Comparison of ENCODE assay signal across 14 cellular contexts in the genomic region with DNA sequence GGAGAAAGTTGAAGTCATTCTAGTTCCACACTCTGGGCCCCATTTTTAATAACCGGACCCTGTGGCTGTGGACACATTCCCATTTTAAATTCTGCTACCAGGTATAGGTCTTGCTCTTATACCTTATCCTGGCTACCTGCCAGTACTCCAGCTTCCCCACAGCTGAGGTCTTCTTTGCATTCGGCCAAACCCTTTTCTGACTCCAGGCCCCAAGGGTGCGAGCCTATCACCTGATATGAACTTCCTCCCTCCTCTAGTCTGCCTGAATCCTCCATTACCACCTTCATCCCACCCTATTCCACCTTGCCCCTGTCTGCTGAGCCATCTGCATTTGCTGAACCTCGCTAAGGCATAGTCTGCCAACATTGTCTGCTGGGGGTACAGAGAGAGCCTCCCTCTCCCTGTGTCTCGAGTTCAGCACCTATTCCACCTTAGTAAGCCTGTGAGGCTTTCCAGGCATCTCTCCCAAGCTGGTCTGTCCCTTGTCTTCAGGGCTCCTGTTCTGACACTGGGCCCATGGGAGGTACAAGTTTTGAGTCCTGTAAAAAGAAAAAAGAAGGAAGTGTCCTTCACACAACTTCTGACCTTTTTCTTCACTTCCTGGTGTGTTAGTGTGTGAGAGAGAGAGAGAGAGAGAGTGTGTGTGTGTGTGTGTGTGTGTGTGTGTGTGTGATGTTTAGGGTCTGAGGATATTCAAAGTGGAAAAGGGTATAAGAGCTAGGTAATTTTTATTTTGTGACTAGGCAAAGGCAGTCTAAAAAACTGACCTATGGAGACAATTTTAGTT. TPM values are rescaled to one million over a fixed set of nuclear protein-coding genes. Genes with fewer than 3 reads are reported as not detected.
DNase-seq lines count a peak whose midpoint lies in the region; ATAC-seq, FAIRE-seq and TF ChIP-seq lines count a peak whose summit lies in the region.
"Had no signal": no experiment of that assay in that cellular context is flagged by ENCODE, and none has a peak within 500 bp of the region (broad histone marks: within the 10 kb centered on the region; RNA-seq: fewer than 3 reads in every experiment).

No MANE protein-coding gene starts in this region.

- no peak for TF ChIP-seq CTCF in spleen (IDR thresholded peaks at IDR 0.05 in 8 of 11, conservative IDR thresholded peaks at IDR 0.05 in 3 of 11)

- H3K27me3 Mint-ChIP-seq in effector memory CD8-positive, alpha-beta T cell: no peaks in the 10 kb centered on the region

- H3K4me1 Mint-ChIP-seq in effector memory CD8-positive, alpha-beta T cell (ENCODE audit: low read depth in 2 of 2): peaks cover 15 to 26% of the 10 kb centered on the region in 2 donors

- H3K9me3 ChIP-seq in spleen: no peaks in the 10 kb centered on the region

- no peak for ATAC-seq in effector memory CD8-positive, alpha-beta T cell (replicated peaks)
- no peak for ATAC-seq in activated CD4-positive, CD25-positive, alpha-beta regulatory T cell treated with anti-CD3 and anti-CD28 coated beads, Interleukin-2, amount 50 U/mL, for 24 hours

- peak overlapping the region in 1 of 8 donors; percentile 24 for H3K4me3 ChIP-seq in spleen
- H3K4me3 ChIP-seq: SJCRH30 had no signal

- H3K36me3 ChIP-seq in spleen: no peaks in the 10 kb centered on the region
- H3K36me3 ChIP-seq: SJCRH30 had no signal

- peaks cover 31 to 76% (median 53%) of the 10 kb centered on the region in 6 donors for H3K4me1 ChIP-seq in spleen

- no peaks in the 10 kb centered on the region for H3K9me3 Mint-ChIP-seq in effector memory CD8-positive, alpha-beta T cell

- DNase-seq in GM12891 (ENCODE audit: insufficient read length, low spot score) (no peak), NCI-H526 (lab: John Stamatoyannopoulos, UW) (peak; percentile 25 to 27), spleen (no peak), posterior vena cava (ENCODE audit: low spot score) (no peak)
- DNase-seq in effector memory CD8-positive, alpha-beta T cell: no peak
- no peak for DNase-seq in stimulated activated CD4-positive, alpha-beta T cell treated with anti-CD3 and anti-CD28 coated beads, Interleukin-4, amount 100 ng/mL, for 4 hours
- no peak for DNase-seq in activated effector memory CD4-positive, alpha-beta T cell treated with anti-CD3 and anti-CD28 coated beads, Interleukin-2, amount 50 U/mL, for 16 hours
- DNase-seq: activated CD4-positive, alpha-beta T cell treated with anti-CD3 and anti-CD28 coated beads for 1 hour; activated naive CD4-positive, alpha-beta T cell treated with anti-CD3 and anti-CD28 coated beads, Interleukin-2, amount 50 U/mL, for 16 hours; mammary epithelial cell; NCI-H2029; retina; SJCRH30 had no signal

- H3K27me3 ChIP-seq in spleen (replicated peaks in 1 of 7): no peaks in the 10 kb centered on the region
- H3K27me3 ChIP-seq: SJCRH30 had no signal

- intact Hi-C loops in spleen (cut with DNase I; ENCODE audit: low total_unique reads): no loop called here
- intact Hi-C loops in posterior vena cava (cut with DNase I): no loop called here

- TF ChIP-seq POLR2A in GM12891 (IDR thresholded peaks at IDR 0.05; ENCODE audit: low read depth, low read length): no peak
- no peak for TF ChIP-seq POLR2A in spleen (IDR thresholded peaks at IDR 0.05)

- no peaks in the 10 kb centered on the region for H3K36me3 Mint-ChIP-seq in effector memory CD8-positive, alpha-beta T cell (ENCODE audit: insufficient read depth)

- H3K27ac ChIP-seq in spleen: peak overlapping the region in 5 of 8 donors; percentile 49 to 81 (median 67)
- H3K27ac ChIP-seq: SJCRH30 had no signal

- peak overlapping the region; percentile 13 to 15 for H3K27ac Mint-ChIP-seq in effector memory CD8-positive, alpha-beta T cell

- no peak for FAIRE-seq in GM12891 (lab: Jason Lieb, UNC)

- H3K4me3 Mint-ChIP-seq in effector memory CD8-positive, alpha-beta T cell: no peak overlapping the region

- 71 to 83% (median 73%) methylated on average over 5 of the region's 5 CpGs for WGBS in spleen, 5 donors

TF ChIP-seq in GM12891, 5 proteins besides CTCF, POLR2A, EP300 and RAD21:
- TF ChIP-seq POLR2AphosphoS5 (IDR thresholded peaks at IDR 0.05; ENCODE audit: low read depth, low read length) (no peak), SPI1 (IDR thresholded peaks at IDR 0.05; ENCODE audit: low read depth, low read length) (peak; percentile 57; the same call in 1 of the 2 replicates)
TF ChIP-seq in GM12891: peak in this region for 1.

RNA-seq across cellular contexts. Expression of a gene that starts 27.0 kb away (rescaled TPM):
- polyA plus RNA-seq in GM12891 (2012; ENCODE audit: low read depth, missing spikeins): 14.2 TPM
- total RNA-seq in spleen (10 to 100 TPM; 24.2 to 52.2 (median 39.8) TPM), posterior vena cava (10 to 100 TPM; 30.9 to 48.8 TPM)
- 10 to 100 TPM; 13.2 to 22.7 (median 14.9) TPM for polyA plus RNA-seq in spleen

Comparison
In these comparisons a context has a peak if more than half of its experiments do, and no peak if none do; other contexts are left out.
1. DNase-seq: peak in NCI-H526 (2 of 2); none in GM12891 (single experiment), effector memory CD8-positive, alpha-beta T cell (0 of 3), spleen (single experiment), posterior vena cava (single experiment), stimulated activated CD4-positive, alpha-beta T cell treated with anti-CD3 and anti-CD28 coated beads, Interleukin-4, amount 100 ng/mL, for 4 hours (0 of 2) and activated effector memory CD4-positive, alpha-beta T cell treated with anti-CD3 and anti-CD28 coated beads, Interleukin-2, amount 50 U/mL, for 16 hours (single experiment).